23 cellular contexts compared by ENCODE assay signal in the genomic region with DNA sequence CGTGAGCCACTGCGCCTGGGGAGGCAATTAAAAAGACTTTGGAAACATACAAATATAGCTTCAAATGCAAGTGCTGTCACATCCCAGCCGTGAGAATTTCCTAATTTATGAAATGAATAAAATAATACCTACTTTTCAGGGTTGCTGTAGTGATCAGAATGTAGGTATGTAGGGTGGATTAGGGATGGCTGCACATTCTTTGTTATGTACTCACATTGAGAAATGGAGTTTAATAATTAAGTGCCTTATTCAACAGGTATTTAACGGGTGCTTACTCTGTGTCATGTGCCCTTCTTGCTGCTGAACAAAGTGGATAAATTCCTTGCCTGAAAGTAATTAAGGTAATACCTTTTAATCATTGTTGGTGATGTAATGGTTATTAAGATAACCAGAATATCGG. TPM values are rescaled to one million over a fixed set of nuclear protein-coding genes. Genes with fewer than 3 reads are reported as not detected.
DNase-seq lines count a peak whose midpoint lies in the region; FAIRE-seq and TF ChIP-seq lines count a peak whose summit lies in the region.
"Had no signal": no experiment of that assay in that cellular context is flagged by ENCODE, and none has a peak within 500 bp of the region (broad histone marks: within the 10 kb centered on the region; RNA-seq: fewer than 3 reads in every experiment).

No MANE protein-coding gene starts in this region.

- WGBS in small intestine, 3 donors = 12 to 60% (median 43%) methylated on average over 5 of the region's 5 CpGs
- no CpG with 5 or more reads among the region's 5 CpGs for WGBS in H9 (ENCODE audit: extremely low coverage, insufficient read length, low lambda C conversion rate)
- 96% methylated on average over 2 of the region's 5 CpGs for WGBS in mesenchymal stem cell

- no peak overlapping the region for H3K27ac Mint-ChIP-seq in H9
- H3K27ac Mint-ChIP-seq: CD4-positive, alpha-beta memory T cell; HFFc6 had no signal

- H3K23ac ChIP-seq in H9 (ENCODE audit: insufficient read length, low read depth, low read length) = no peak overlapping the region
- no peak overlapping the region for H3K23ac ChIP-seq in mesenchymal stem cell (ENCODE audit: low read length in 2 of 2)

- no peak overlapping the region for H2BK20ac ChIP-seq in H9 (ENCODE audit: low read depth, low read length, poor library complexity, severe bottlenecking)

- no peak overlapping the region for H2AK5ac ChIP-seq in H9 (ENCODE audit: insufficient read length, low read length)
- no peak overlapping the region for H2AK5ac ChIP-seq in mesenchymal stem cell (ENCODE audit: low read length, severe bottlenecking)

- no peak for FAIRE-seq in small intestine (lab: Jason Lieb, UNC)
- FAIRE-seq: G401.6, GM12878, GM19239 had no signal

- H3K4me1 ChIP-seq in HEK293 (ENCODE audit: control insufficient read depth, insufficient read depth, low read length) = no peaks in the 10 kb centered on the region
- H3K4me1 ChIP-seq in small intestine (ENCODE audit: control insufficient read depth in 2 of 2, insufficient read depth in 1 of 2, low read depth in 1 of 2, low read length in 1 of 2) = peaks cover 0 to 3% of the 10 kb centered on the region in 2 donors
- no peaks in the 10 kb centered on the region for H3K4me1 ChIP-seq in H9 (ENCODE audit: insufficient read depth, low read length)
- H3K4me1 ChIP-seq in mesenchymal stem cell (ENCODE audit: control insufficient read depth, insufficient read depth, low read depth, low read length) = peaks cover 2% of the 10 kb centered on the region

- H3K4me3 ChIP-seq in HEK293 (ENCODE audit: low read depth, low read length) = no peak overlapping the region
- no peak overlapping the region for H3K4me3 ChIP-seq in epithelial cell of esophagus (ENCODE audit: low read length)
- H3K4me3 ChIP-seq in small intestine (ENCODE audit: low read depth in 1 of 2, low read length in 2 of 2) = no peak overlapping the region
- no peak overlapping the region for H3K4me3 ChIP-seq in mesenchymal stem cell (ENCODE audit: insufficient read depth in 1 of 2, low read depth in 1 of 2, low read length in 2 of 2)
- H3K4me3 ChIP-seq: GM12878, MG63, Peyer's patch had no signal

- H3K23me2 ChIP-seq in H9 (ENCODE audit: insufficient read length, low read depth, low read length, poor library complexity, severe bottlenecking) = no peaks in the 10 kb centered on the region

- H4K5ac ChIP-seq in H9 (ENCODE audit: insufficient read length, low read depth, low read length) = no peak overlapping the region

- H4K91ac ChIP-seq in H9 (ENCODE audit: insufficient read length, low read depth, low read length) (no peak overlapping the region), mesenchymal stem cell (ENCODE audit: low read length) (no peak overlapping the region)

- H3K18ac ChIP-seq in H9 (ENCODE audit: insufficient read length, low read depth, low read length) = no peak overlapping the region
- H3K18ac ChIP-seq in mesenchymal stem cell (ENCODE audit: low read depth in 1 of 2, low read length in 2 of 2) = no peak overlapping the region

- no peaks in the 10 kb centered on the region for H3K79me1 ChIP-seq in H9 (ENCODE audit: insufficient read depth, low read depth, low read length, poor library complexity, severe bottlenecking)
- no peaks in the 10 kb centered on the region for H3K79me1 ChIP-seq in mesenchymal stem cell (replicated peaks; ENCODE audit: low read length, poor library complexity, severe bottlenecking)

- H2BK12ac ChIP-seq in H9 (ENCODE audit: insufficient read length, low read depth, low read length) (no peak overlapping the region), mesenchymal stem cell (ENCODE audit: low read length in 2 of 2) (no peak overlapping the region)

- H3K56ac ChIP-seq in H9 (ENCODE audit: insufficient read length, low read depth, low read length) = no peak overlapping the region

- H3K4me1 Mint-ChIP-seq in H9 = peaks cover 6% of the 10 kb centered on the region in 2 experiments

- no peaks in the 10 kb centered on the region for H3K27me3 Mint-ChIP-seq in H9 (ENCODE audit: low read depth)

- H3K36me3 Mint-ChIP-seq in H9 (ENCODE audit: insufficient read depth in 1 of 3, low read depth in 3 of 3) = no peaks in the 10 kb centered on the region
- H3K36me3 Mint-ChIP-seq: CD4-positive, alpha-beta memory T cell had no signal

- H3K4ac ChIP-seq in H9 (ENCODE audit: low read depth, low read length) (no peak overlapping the region), mesenchymal stem cell (ENCODE audit: low read depth in 1 of 2, low read length in 2 of 2) (no peak overlapping the region)

- H3K4me2 ChIP-seq in H9 (ENCODE audit: insufficient read depth, insufficient read length, low read length) (no peak overlapping the region), mesenchymal stem cell (ENCODE audit: low read length, poor library complexity, severe bottlenecking) (no peak overlapping the region)
- H3K4me2 ChIP-seq: SK-N-SH had no signal

- DNase-seq in epithelial cell of esophagus (ENCODE audit: low read depth) = peak; percentile 27
- DNase-seq in kidney tubule cell (ENCODE audit: low spot score) = peak; percentile 94
- peak; percentile 48 for DNase-seq in small intestine
- no peak for DNase-seq in H9
- no peak for DNase-seq in mesenchymal stem cell
- no peak for DNase-seq in activated T-cell treated with anti-CD3 and anti-CD28 coated beads, Interleukin-2, amount 50 U/mL, for 1 hour
- DNase-seq: C1 segment of cervical spinal cord; CD4-positive, alpha-beta memory T cell; COR-L47; KG1; NCI-H1105 treated with DMSO at 0.1 percent for 48 hours; NCI-H146; NCI-H2081; NCI-H510A; SK-N-SH had no signal

- H4K8ac ChIP-seq in H9 (replicated peaks; ENCODE audit: insufficient read length, low read depth, low read length) (no peak overlapping the region), mesenchymal stem cell (ENCODE audit: low read length) (no peak overlapping the region)

- H3K9ac ChIP-seq in H9 (ENCODE audit: extremely low read depth, insufficient read length, low read length) (no peak overlapping the region), mesenchymal stem cell (ENCODE audit: low read length) (no peak overlapping the region)
- H3K9ac ChIP-seq: SK-N-SH had no signal

- POLR2A ChIA-PET in HEK293 (lab: Yijun Ruan, JAX) = no interaction called here

- H3K27ac ChIP-seq in HEK293 (ENCODE audit: extremely low read depth, low read depth, low read length) (no peak overlapping the region), small intestine (ENCODE audit: low read depth in 1 of 2, low read length in 1 of 2) (no peak overlapping the region), H9 (ENCODE audit: insufficient read length, low read depth, low read length) (no peak overlapping the region), mesenchymal stem cell (ENCODE audit: low read length, poor library complexity, severe bottlenecking) (no peak overlapping the region)
- H3K27ac ChIP-seq: Peyer's patch had no signal

- TF ChIP-seq CTCF in HEK293 (tag by site-specific recombination; IDR thresholded peaks at IDR 0.05) = no peak
- TF ChIP-seq CTCF in epithelial cell of esophagus (IDR thresholded peaks at IDR 0.05; ENCODE audit: insufficient read depth, low read depth, low read length, missing control alignments) = no peak
- TF ChIP-seq CTCF in H9 (conservative IDR thresholded peaks at IDR 0.05) = no peak

- H3K9me3 Mint-ChIP-seq in H9 = no peaks in the 10 kb centered on the region
- H3K9me3 Mint-ChIP-seq: CD4-positive, alpha-beta memory T cell; HFFc6 had no signal

- H2BK120ac ChIP-seq in H9 (ENCODE audit: low read depth, low read length, poor library complexity, severe bottlenecking) = no peak overlapping the region
- H2BK120ac ChIP-seq in mesenchymal stem cell (ENCODE audit: low read depth, low read length) = no peak overlapping the region

- H3K9me3 ChIP-seq in HEK293 (ENCODE audit: control insufficient read depth, insufficient read depth, low read depth, low read length) = no peaks in the 10 kb centered on the region
- no peaks in the 10 kb centered on the region for H3K9me3 ChIP-seq in small intestine (ENCODE audit: control insufficient read depth, low read depth)
- no peaks in the 10 kb centered on the region for H3K9me3 ChIP-seq in H9 (ENCODE audit: control insufficient read depth, low read depth, low read length)
- no peaks in the 10 kb centered on the region for H3K9me3 ChIP-seq in mesenchymal stem cell (ENCODE audit: control insufficient read depth, low read length)
- H3K9me3 ChIP-seq: MG63, Peyer's patch, SK-N-SH had no signal

- H3T11ph ChIP-seq in H9 (ENCODE audit: low read length) = no peak overlapping the region

- CTCF ChIA-PET in HEK293 (lab: Yijun Ruan, JAX) = interaction anchor here (0.6 to 2.3 kb wide), 8 partner anchors 17 to 632 kb away, joined by 3 to 15 read pairs (median 4); no protein-coding TSS in a partner anchor

- H3K14ac ChIP-seq in H9 (ENCODE audit: insufficient read depth, low read length) (no peak overlapping the region), mesenchymal stem cell (ENCODE audit: low read length in 2 of 2) (no peak overlapping the region)

- no peak overlapping the region for H2BK15ac ChIP-seq in H9 (ENCODE audit: low read depth, low read length)
- H2BK15ac ChIP-seq in mesenchymal stem cell (ENCODE audit: low read depth, poor library complexity, severe bottlenecking) = no peak overlapping the region

- H3K4me3 Mint-ChIP-seq in H9 = no peak overlapping the region
- H3K4me3 Mint-ChIP-seq: CD4-positive, alpha-beta memory T cell; HFFc6 had no signal

- H2AFZ ChIP-seq in H9 (ENCODE audit: low read length) (no peak overlapping the region), mesenchymal stem cell (ENCODE audit: low read depth, low read length) (no peak overlapping the region)

- H2BK5ac ChIP-seq in H9 (ENCODE audit: insufficient read length, low read length) = no peak overlapping the region
- no peak overlapping the region for H2BK5ac ChIP-seq in mesenchymal stem cell (ENCODE audit: low read depth, low read length, poor library complexity, severe bottlenecking)

- no peaks in the 10 kb centered on the region for H3K27me3 ChIP-seq in small intestine (ENCODE audit: control insufficient read depth in 2 of 2, insufficient read depth in 2 of 2, low read length in 2 of 2)
- H3K27me3 ChIP-seq in H9 (ENCODE audit: insufficient read depth, low read length) = no peaks in the 10 kb centered on the region
- H3K27me3 ChIP-seq in mesenchymal stem cell (ENCODE audit: control insufficient read depth in 1 of 2, insufficient read depth in 1 of 2, low read length in 2 of 2) = no peaks in the 10 kb centered on the region
- H3K27me3 ChIP-seq: MG63, Peyer's patch had no signal

- H3K79me2 ChIP-seq in H9 (ENCODE audit: insufficient read depth, low read length) = no peaks in the 10 kb centered on the region

- H4K20me1 ChIP-seq in H9 (ENCODE audit: control insufficient read depth, insufficient read depth, insufficient read length) = no peaks in the 10 kb centered on the region

- H3K36me3 ChIP-seq in HEK293 (ENCODE audit: control insufficient read depth in 2 of 2, insufficient read depth in 1 of 2, low read length in 2 of 2) = no peaks in the 10 kb centered on the region
- H3K36me3 ChIP-seq in small intestine (ENCODE audit: control insufficient read depth in 2 of 2, insufficient read depth in 2 of 2, low read length in 2 of 2) = no peaks in the 10 kb centered on the region
- H3K36me3 ChIP-seq in mesenchymal stem cell (ENCODE audit: control insufficient read depth in 1 of 2, insufficient read depth in 2 of 2, low read depth in 1 of 2, low read length in 2 of 2) = no peaks in the 10 kb centered on the region
- H3K36me3 ChIP-seq: MG63, Peyer's patch had no signal

RNA-seq across cellular contexts. Expression of gene MMP7, which starts 37.0 kb away (rescaled TPM):
- polyA plus RNA-seq in small intestine = under 1 TPM in 1 of 3 donors, not detected in 2; 0.36 TPM
- not detected in 2 replicates for total RNA-seq in H9 (2021)
- polyA plus RNA-seq in mesenchymal stem cell (2013, experiment 1 of 2) = not detected
- not detected for polyA plus RNA-seq in mesenchymal stem cell (2013, experiment 2 of 2)
- total RNA-seq: CD4-positive, alpha-beta memory T cell; HFFc6; IMR-90 had no signal
- polyA plus RNA-seq: CD4-positive, alpha-beta memory T cell; IMR-90 had no signal

RNA-seq across cellular contexts. Expression of gene TMEM123, which starts 41.0 kb away (rescaled TPM):
- 10 to 100 TPM in 2 of 3 donors, 1 to 10 TPM in 1; 5.1 to 64.4 (median 11.3) TPM for polyA plus RNA-seq in small intestine
- 76.7 and 77.8 TPM in 2 replicates for total RNA-seq in H9 (2021)
- polyA plus RNA-seq in mesenchymal stem cell (2013, experiment 1 of 2) = 88.9 TPM
- 102 TPM for polyA plus RNA-seq in mesenchymal stem cell (2013, experiment 2 of 2)

Comparison
In these comparisons a context has a peak if more than half of its experiments do, and no peak if none do; other contexts are left out.
1. DNase-seq: peak in epithelial cell of esophagus (single experiment), kidney tubule cell (single experiment) and small intestine (single experiment); none in H9 (single experiment), mesenchymal stem cell (single experiment) and activated T-cell treated with anti-CD3 and anti-CD28 coated beads, Interleukin-2, amount 50 U/mL, for 1 hour (single experiment).